Comparison of ENCODE assay signal across 8 cellular contexts in the genomic region with DNA sequence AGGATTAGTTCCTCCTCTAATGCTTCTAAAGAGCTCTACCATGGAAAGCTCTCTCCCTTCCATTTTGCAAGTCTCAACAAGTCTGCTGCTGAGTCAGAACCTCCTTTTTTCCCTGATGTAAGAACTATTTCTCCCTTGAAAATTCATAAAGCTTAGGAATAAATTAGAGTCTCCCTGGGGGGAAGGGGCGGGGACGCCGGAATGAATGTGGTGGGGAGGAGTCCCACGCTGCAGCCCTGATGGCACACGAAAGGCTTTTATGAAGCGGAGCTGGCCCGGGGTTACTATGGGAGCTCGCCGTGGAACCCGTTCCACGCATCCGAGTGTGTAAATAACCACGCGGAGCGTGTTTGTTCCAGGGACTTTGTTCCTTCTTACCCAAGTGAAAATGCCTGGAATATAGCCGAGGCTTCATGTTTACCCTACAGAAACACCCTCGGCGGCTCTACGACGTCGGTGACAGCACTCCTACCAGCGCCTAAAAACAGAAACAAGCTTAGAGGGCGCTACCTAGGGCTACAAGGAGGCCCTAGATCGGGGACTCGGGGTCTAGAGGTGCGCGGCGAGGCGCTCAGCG. TPM values are rescaled to one million over a fixed set of nuclear protein-coding genes. Genes with fewer than 3 reads are reported as not detected.
DNase-seq lines count a peak whose midpoint lies in the region; ATAC-seq and TF ChIP-seq lines count a peak whose summit lies in the region.

No MANE protein-coding gene starts in this region.

- peaks cover 15% of the 10 kb centered on the region for H3K79me2 ChIP-seq in PC-9 (ENCODE audit: low read depth)

- POLR2A ChIA-PET in CD4-positive, alpha-beta memory T cell (lab: Charles Lee; ENCODE audit: partially characterized antibody) = interaction anchor here (0.6 to 1.7 kb wide), 9 partner anchors 8 to 1373 kb away, joined by 3 to 6 read pairs (median 4); a partner anchor contains a TSS
- POLR2A ChIA-PET in PC-9 (lab: Charles Lee; ENCODE audit: unreplicated experiment) = interaction anchor here (0.5 to 1.0 kb wide), 5 partner anchors 37 to 1119 kb away, joined by 3 to 25 read pairs (median 6); no protein-coding TSS in a partner anchor

- no peaks in the 10 kb centered on the region for H3K9me3 ChIP-seq in CD4-positive, alpha-beta memory T cell (ENCODE audit: control insufficient read depth in 1 of 2, low read length in 2 of 2)
- no peaks in the 10 kb centered on the region for H3K9me3 ChIP-seq in PC-9 (ENCODE audit: insufficient read depth, low read depth)
- no peaks in the 10 kb centered on the region for H3K9me3 ChIP-seq in gastroesophageal sphincter
- no peaks in the 10 kb centered on the region for H3K9me3 ChIP-seq in neuron (ENCODE audit: low read length)

- H3K27ac Mint-ChIP-seq in CD4-positive, alpha-beta memory T cell = peak overlapping the region; percentile 96 to 98 (median 97)
- H3K27ac Mint-ChIP-seq in activated naive CD4-positive, alpha-beta T cell treated with anti-CD3 and anti-CD28 coated beads for 36 hours = peak overlapping the region; percentile 93

- ATAC-seq in GM19395 (IDR thresholded peaks at IDR 0.05; ENCODE audit: unreplicated experiment) (peak; percentile 38), HG03460 (IDR thresholded peaks at IDR 0.05; ENCODE audit: unreplicated experiment) (peak; percentile 23), gastroesophageal sphincter (peak; percentile 26)

- no peaks in the 10 kb centered on the region for H3K9me2 ChIP-seq in PC-9 (ENCODE audit: insufficient read depth)

- peaks cover 0 to 1% (median 0%) of the 10 kb centered on the region in 8 donors for H3K9me3 Mint-ChIP-seq in CD4-positive, alpha-beta memory T cell
- H3K9me3 Mint-ChIP-seq in activated naive CD4-positive, alpha-beta T cell treated with anti-CD3 and anti-CD28 coated beads for 36 hours = no peaks in the 10 kb centered on the region

- H3K4me2 ChIP-seq in PC-9 = peak overlapping the region; percentile 68

- H3K36me3 Mint-ChIP-seq in CD4-positive, alpha-beta memory T cell = peaks cover 0 to 18% of the 10 kb centered on the region in 2 donors
- no peaks in the 10 kb centered on the region for H3K36me3 Mint-ChIP-seq in activated naive CD4-positive, alpha-beta T cell treated with anti-CD3 and anti-CD28 coated beads for 36 hours (ENCODE audit: low read depth)

- H3K4me1 ChIP-seq in CD4-positive, alpha-beta memory T cell (ENCODE audit: insufficient read depth, low read length) = peaks cover 16% of the 10 kb centered on the region
- H3K4me1 ChIP-seq in PC-9 (replicated peaks; ENCODE audit: insufficient read depth) (peaks cover 18% of the 10 kb centered on the region; the same call in 1 of the 2 replicates), gastroesophageal sphincter (peaks cover 0 to 13% (median 1%) of the 10 kb centered on the region in 3 donors), neuron (ENCODE audit: insufficient read depth, low read length) (peaks cover 13% of the 10 kb centered on the region)

- peak overlapping the region; percentile 100 for H3K27ac ChIP-seq in CD4-positive, alpha-beta memory T cell (ENCODE audit: low read depth, low read length)
- H3K27ac ChIP-seq in PC-9 (peak overlapping the region; percentile 82), gastroesophageal sphincter (peak overlapping the region; percentile 97 to 100 (median 100))

- H3F3A ChIP-seq in PC-9 (ENCODE audit: insufficient read depth, low read depth) = peaks cover 12% of the 10 kb centered on the region; the same call in 1 of the 2 replicates

- H3K4me1 Mint-ChIP-seq in CD4-positive, alpha-beta memory T cell = peaks cover 9 to 25% (median 17%) of the 10 kb centered on the region in 4 donors
- H3K4me1 Mint-ChIP-seq in activated naive CD4-positive, alpha-beta T cell treated with anti-CD3 and anti-CD28 coated beads for 36 hours (ENCODE audit: low read depth) = peaks cover 13% of the 10 kb centered on the region

- H4K20me1 ChIP-seq in PC-9 (ENCODE audit: insufficient read depth) = no peaks in the 10 kb centered on the region

- peak in 2 of 5 donors; percentile 47 to 71 for DNase-seq in CD4-positive, alpha-beta memory T cell
- peak; percentile 70 to 74 for DNase-seq in PC-9
- peak; percentile 62 for DNase-seq in activated naive CD4-positive, alpha-beta T cell treated with anti-CD3 and anti-CD28 coated beads for 36 hours
- peak; percentile 86 for DNase-seq in superior temporal gyrus (ENCODE audit: extremely low spot score)

- intact Hi-C loops in CD4-positive, alpha-beta memory T cell (cut with micrococcal nuclease) = loop anchor here (2.0 to 5.0 kb wide), 2 partner anchors 681 to 1226 kb away; a partner anchor contains a TSS
- intact Hi-C loops in PC-9 (cut with micrococcal nuclease; ENCODE audit: unreplicated experiment) = loop anchor here (1.0 to 10.0 kb wide), 8 partner anchors 85 to 1344 kb away; no protein-coding TSS in a partner anchor
- intact Hi-C loops in activated naive CD4-positive, alpha-beta T cell treated with anti-CD3 and anti-CD28 coated beads for 36 hours (cut with micrococcal nuclease) = loop anchor here (1.0 to 5.0 kb wide), 10 partner anchors 129 to 1474 kb away; a partner anchor contains a TSS

- no peaks in the 10 kb centered on the region for H3K27me3 Mint-ChIP-seq in CD4-positive, alpha-beta memory T cell
- no peaks in the 10 kb centered on the region for H3K27me3 Mint-ChIP-seq in activated naive CD4-positive, alpha-beta T cell treated with anti-CD3 and anti-CD28 coated beads for 36 hours (ENCODE audit: low read depth)

- no peak for TF ChIP-seq POLR2A in gastroesophageal sphincter (IDR thresholded peaks at IDR 0.05)

- no peaks in the 10 kb centered on the region for H3K36me3 ChIP-seq in CD4-positive, alpha-beta memory T cell (ENCODE audit: insufficient read depth, low read length)
- no peaks in the 10 kb centered on the region for H3K36me3 ChIP-seq in PC-9 (ENCODE audit: low read depth)
- H3K36me3 ChIP-seq in gastroesophageal sphincter = no peaks in the 10 kb centered on the region
- H3K36me3 ChIP-seq in neuron (ENCODE audit: insufficient read depth, low read length) = no peaks in the 10 kb centered on the region

- H3K27me3 ChIP-seq in CD4-positive, alpha-beta memory T cell (ENCODE audit: insufficient read depth, low read length) = no peaks in the 10 kb centered on the region
- H3K27me3 ChIP-seq in PC-9 (ENCODE audit: insufficient read depth, low read depth) = no peaks in the 10 kb centered on the region
- no peaks in the 10 kb centered on the region for H3K27me3 ChIP-seq in gastroesophageal sphincter
- peaks cover 14% of the 10 kb centered on the region for H3K27me3 ChIP-seq in neuron (ENCODE audit: insufficient read depth, low read length)

- no peak for TF ChIP-seq CTCF in PC-9 (conservative IDR thresholded peaks at IDR 0.05)
- peak in 1 of 4 experiments; percentile 30 for TF ChIP-seq CTCF in gastroesophageal sphincter (IDR thresholded peaks at IDR 0.05)

- H2AFZ ChIP-seq in PC-9 = peak overlapping the region; percentile 95
- peak overlapping the region; percentile 85 for H2AFZ ChIP-seq in neuron (ENCODE audit: low read depth, low read length)

- CTCF ChIA-PET in CD4-positive, alpha-beta memory T cell (lab: Charles Lee; ENCODE audit: partially characterized antibody) = interaction anchor here (0.9 to 1.3 kb wide), 5 partner anchors 9 to 681 kb away, joined by 3 to 5 read pairs (median 3); a partner anchor contains a TSS
- CTCF ChIA-PET in PC-9 (lab: Charles Lee) = interaction anchor here (0.6 kb wide), 2 partner anchors 76 to 160 kb away, joined by 3 read pairs; no protein-coding TSS in a partner anchor
- CTCF ChIA-PET in activated naive CD4-positive, alpha-beta T cell treated with anti-CD3 and anti-CD28 coated beads for 36 hours (lab: Charles Lee) = interaction anchor here (0.8 to 1.7 kb wide), 3 partner anchors 65 to 1345 kb away, joined by 3 to 4 read pairs (median 3); no protein-coding TSS in a partner anchor

- 0% methylated on average over 13 to 16 of the region's 30 CpGs for WGBS in gastroesophageal sphincter (ENCODE audit: low coverage in 1 of 2), 2 donors

- no TSS peak for BruUV-seq in PC-9 (replicated peaks; lab: Mats Ljungman, UMichigan)

- peak overlapping the region; percentile 81 to 96 for H3K4me3 ChIP-seq in CD4-positive, alpha-beta memory T cell (ENCODE audit: low read length in 2 of 2)
- H3K4me3 ChIP-seq in PC-9 (peak overlapping the region; percentile 90), gastroesophageal sphincter (peak overlapping the region; percentile 86 to 92), neuron (ENCODE audit: low read length) (peak overlapping the region; percentile 54)

- peak overlapping the region; percentile 90 to 98 (median 94) for H3K4me3 Mint-ChIP-seq in CD4-positive, alpha-beta memory T cell
- H3K4me3 Mint-ChIP-seq in activated naive CD4-positive, alpha-beta T cell treated with anti-CD3 and anti-CD28 coated beads for 36 hours = peak overlapping the region; percentile 88

- TF ChIP-seq EP300 in gastroesophageal sphincter (IDR thresholded peaks at IDR 0.05) = no peak

RNA-seq across cellular contexts. Expression of a gene that starts 0.9 kb away (rescaled TPM):
- 10 to 100 TPM; 15.7 to 16.9 TPM for total RNA-seq in CD4-positive, alpha-beta memory T cell
- 1 to 10 TPM in 1 of 2 donors, under 1 TPM in 1; 0.71 to 2.3 TPM for polyA plus RNA-seq in CD4-positive, alpha-beta memory T cell
- total RNA-seq in PC-9 (2021) (9.3 and 9.4 TPM in 2 replicates), gastroesophageal sphincter (10 to 100 TPM; 21.9 to 34.4 (median 27.4) TPM)
- total RNA-seq in activated naive CD4-positive, alpha-beta T cell treated with anti-CD3 and anti-CD28 coated beads for 36 hours = 1 to 10 TPM; 4.4 to 5.4 TPM
